9 cellular contexts compared by ENCODE assay signal in the genomic region with DNA sequence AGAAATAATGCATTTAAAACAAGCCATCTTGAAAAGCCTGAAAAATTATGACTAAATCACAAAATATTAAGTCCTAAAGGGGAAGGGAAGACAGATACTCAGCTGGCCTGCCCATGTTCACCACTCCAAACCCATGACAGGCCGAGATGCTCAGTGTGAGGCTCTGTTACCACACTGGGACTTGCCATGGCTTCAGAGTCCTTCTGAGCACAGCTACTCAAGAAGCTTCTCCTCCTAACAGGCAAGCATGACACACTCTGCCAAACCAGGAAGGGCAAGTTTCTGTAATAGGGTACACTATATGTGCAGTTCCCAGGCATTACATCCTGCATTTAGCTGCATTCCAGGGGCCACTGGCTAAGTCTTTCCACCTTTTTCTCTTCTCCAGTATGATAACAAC. TPM values are rescaled to one million over a fixed set of nuclear protein-coding genes. Genes with fewer than 3 reads are reported as not detected.
DNase-seq lines count a peak whose midpoint lies in the region; ATAC-seq lines count a peak whose summit lies in the region.
"Had no signal": no experiment of that assay in that cellular context is flagged by ENCODE, and none has a peak within 500 bp of the region (broad histone marks: within the 10 kb centered on the region; RNA-seq: fewer than 3 reads in every experiment).

No MANE protein-coding gene starts in this region.

- H3K27me3 Mint-ChIP-seq in activated naive CD8-positive, alpha-beta T cell treated with anti-CD3 and anti-CD28 coated beads for 36 hours: no peaks in the 10 kb centered on the region
- peaks cover 21% of the 10 kb centered on the region for H3K27me3 Mint-ChIP-seq in activated T-helper 2 cell treated with anti-CD3 and anti-CD28 coated beads, Interferon-gamma antibody, Interleukin-2, Interleukin-4, amounts not matched to agents 10 μg/mL and 5 μg/mL and 100 μg/mL, durations not matched to agents 14 hours and 24 hours and 36 hours (ENCODE audit: low read depth)

- peaks cover 16% of the 10 kb centered on the region for H3K4me1 Mint-ChIP-seq in activated naive CD8-positive, alpha-beta T cell treated with anti-CD3 and anti-CD28 coated beads for 36 hours
- peaks cover 19% of the 10 kb centered on the region for H3K4me1 Mint-ChIP-seq in activated T-helper 2 cell treated with anti-CD3 and anti-CD28 coated beads, Interferon-gamma antibody, Interleukin-2, Interleukin-4, amounts not matched to agents 10 μg/mL and 5 μg/mL and 100 μg/mL, durations not matched to agents 14 hours and 24 hours and 36 hours (ENCODE audit: low read depth)

- no peaks in the 10 kb centered on the region for H3K9me3 Mint-ChIP-seq in activated naive CD8-positive, alpha-beta T cell treated with anti-CD3 and anti-CD28 coated beads for 36 hours
- H3K9me3 Mint-ChIP-seq in activated T-helper 2 cell treated with anti-CD3 and anti-CD28 coated beads, Interferon-gamma antibody, Interleukin-2, Interleukin-4, amounts not matched to agents 10 μg/mL and 5 μg/mL and 100 μg/mL, durations not matched to agents 14 hours and 24 hours and 36 hours: no peaks in the 10 kb centered on the region

- intact Hi-C loops in activated T-helper 2 cell treated with anti-CD3 and anti-CD28 coated beads, Interferon-gamma antibody, Interleukin-2, Interleukin-4, amounts not matched to agents 10 μg/mL and 5 μg/mL and 100 μg/mL, durations not matched to agents 14 hours and 24 hours and 36 hours (cut with micrococcal nuclease): loop anchor here (1.0 to 5.0 kb wide), 7 partner anchors 9 to 581 kb away; a partner anchor contains a TSS
- intact Hi-C loops in head of caudate nucleus (cut with DNase I): loop anchor here (5.0 to 10.0 kb wide), 2 partner anchors 76 to 429 kb away; no protein-coding TSS in a partner anchor

- peak overlapping the region; percentile 73 for H3K27ac Mint-ChIP-seq in activated naive CD8-positive, alpha-beta T cell treated with anti-CD3 and anti-CD28 coated beads for 36 hours
- H3K27ac Mint-ChIP-seq in activated T-helper 2 cell treated with anti-CD3 and anti-CD28 coated beads, Interferon-gamma antibody, Interleukin-2, Interleukin-4, amounts not matched to agents 10 μg/mL and 5 μg/mL and 100 μg/mL, durations not matched to agents 14 hours and 24 hours and 36 hours: no peak overlapping the region

- ATAC-seq in GM18502 (IDR thresholded peaks at IDR 0.05; ENCODE audit: poor library complexity, unreplicated experiment) (peak; percentile 38), GM21360 (IDR thresholded peaks at IDR 0.05; ENCODE audit: unreplicated experiment) (peak; percentile 31), HG03139 (IDR thresholded peaks at IDR 0.05; ENCODE audit: unreplicated experiment) (peak; percentile 27)

- H3K4me3 Mint-ChIP-seq in activated naive CD8-positive, alpha-beta T cell treated with anti-CD3 and anti-CD28 coated beads for 36 hours: no peak overlapping the region
- H3K4me3 Mint-ChIP-seq in activated T-helper 2 cell treated with anti-CD3 and anti-CD28 coated beads, Interferon-gamma antibody, Interleukin-2, Interleukin-4, amounts not matched to agents 10 μg/mL and 5 μg/mL and 100 μg/mL, durations not matched to agents 14 hours and 24 hours and 36 hours (ENCODE audit: low read depth): no peak overlapping the region

- DNase-seq in activated naive CD8-positive, alpha-beta T cell treated with anti-CD3 and anti-CD28 coated beads for 36 hours: no peak
- no peak for DNase-seq in activated T-helper 2 cell treated with anti-CD3 and anti-CD28 coated beads, Interferon-gamma antibody, Interleukin-2, Interleukin-4, amounts not matched to agents 10 μg/mL and 5 μg/mL and 100 μg/mL, durations not matched to agents 14 hours and 24 hours and 36 hours (ENCODE audit: low spot score)
- DNase-seq in head of caudate nucleus (no peak), NCI-H226 (no peak)
- no peak for DNase-seq in activated naive CD4-positive, alpha-beta T cell treated with anti-CD3 and anti-CD28 coated beads, Interleukin-2, amount 50 U/mL, for 16 hours

- no peaks in the 10 kb centered on the region for H3K36me3 Mint-ChIP-seq in activated naive CD8-positive, alpha-beta T cell treated with anti-CD3 and anti-CD28 coated beads for 36 hours
- no peaks in the 10 kb centered on the region for H3K36me3 Mint-ChIP-seq in activated T-helper 2 cell treated with anti-CD3 and anti-CD28 coated beads, Interferon-gamma antibody, Interleukin-2, Interleukin-4, amounts not matched to agents 10 μg/mL and 5 μg/mL and 100 μg/mL, durations not matched to agents 14 hours and 24 hours and 36 hours (ENCODE audit: low read depth)

RNA-seq across cellular contexts. Expression of a gene that starts 34.0 kb away (rescaled TPM):
- under 1 TPM; 0.50 to 0.76 TPM for total RNA-seq in activated naive CD8-positive, alpha-beta T cell treated with anti-CD3 and anti-CD28 coated beads for 36 hours
- total RNA-seq in activated T-helper 2 cell treated with anti-CD3 and anti-CD28 coated beads, Interferon-gamma antibody, Interleukin-2, Interleukin-4, amounts not matched to agents 10 μg/mL and 5 μg/mL and 100 μg/mL, durations not matched to agents 14 hours and 24 hours and 36 hours: 0.09 TPM in 2 replicates
- total RNA-seq: osteocyte had no signal
